Comparison of ENCODE assay signal across 17 cellular contexts in genomic region chr18:31233550-31234306, GRCh38.
DNase-seq lines count a peak whose midpoint lies in the region; ATAC-seq and TF ChIP-seq lines count a peak whose summit lies in the region.
"Had no signal": no experiment of that assay in that cellular context is flagged by ENCODE, and none has a peak within 500 bp of the region (broad histone marks: within the 10 kb centered on the region; RNA-seq: fewer than 3 reads in every experiment).

No MANE protein-coding gene starts in this region.

- CTCF ChIA-PET in IMR-90 (lab: Yijun Ruan, JAX): no interaction called here

- H2BK5ac ChIP-seq in IMR-90 (ENCODE audit: low read depth, low read length, poor library complexity, severe bottlenecking) (no peak overlapping the region), mesendoderm (ENCODE audit: low read length) (no peak overlapping the region)

- POLR2A ChIA-PET in IMR-90 (lab: Charles Lee; ENCODE audit: unreplicated experiment): no interaction called here

- H3K27me3 Mint-ChIP-seq in nephron (ENCODE audit: low read depth): no peaks in the 10 kb centered on the region
- H3K27me3 Mint-ChIP-seq: CD4-positive, CD25-positive, alpha-beta regulatory T cell; naive B cell had no signal

- no peaks in the 10 kb centered on the region for H3K9me3 Mint-ChIP-seq in nephron

- H3K79me1 ChIP-seq in IMR-90 (ENCODE audit: low read depth in 1 of 2, low read length in 2 of 2) (no peaks in the 10 kb centered on the region), mesendoderm (ENCODE audit: low read length) (no peaks in the 10 kb centered on the region)

- H3K9me3 ChIP-seq in IMR-90 (ENCODE audit: control insufficient read depth, insufficient read depth, low read length) (no peaks in the 10 kb centered on the region), heart left ventricle (no peaks in the 10 kb centered on the region)
- H3K9me3 ChIP-seq: prostate gland, SJSA1 had no signal

- intact Hi-C loops in IMR-90 (cut with micrococcal nuclease) (no loop called here), heart left ventricle (cut with DNase I) (no loop called here)

- H4K91ac ChIP-seq in IMR-90 (ENCODE audit: insufficient read depth, low read depth, low read length): peak overlapping the region; percentile 32; the same call in 1 of the 2 replicates

- no TSS peak for BruUV-seq in IMR-90 (replicated peaks; lab: Mats Ljungman, UMichigan)

- H3K18ac ChIP-seq in IMR-90 (ENCODE audit: low read depth, low read length) (0 out of 2 replicates have a peak overlapping the region, but pooled peaks have one; percentile 23), mesendoderm (ENCODE audit: low read length) (no peak overlapping the region)

- H3K56ac ChIP-seq in IMR-90 (ENCODE audit: extremely low read depth, insufficient read depth, low read length) (no peak overlapping the region), mesendoderm (ENCODE audit: low read length) (no peak overlapping the region)

- no peak for TF ChIP-seq RAD21 in IMR-90 (IDR thresholded peaks at IDR 0.05; ENCODE audit: low read length)

- dilution Hi-C loops in IMR-90 (cut with HindIII; ENCODE audit: low sequenced_read_pairs, unreplicated experiment): no loop called here

- peak overlapping the region; percentile 84 to 92 (median 90) for H3K27ac Mint-ChIP-seq in nephron
- H3K27ac Mint-ChIP-seq: CD4-positive, CD25-positive, alpha-beta regulatory T cell; naive B cell had no signal

- no peaks in the 10 kb centered on the region for H3K36me3 Mint-ChIP-seq in nephron (ENCODE audit: low read depth)
- H3K36me3 Mint-ChIP-seq: CD4-positive, CD25-positive, alpha-beta regulatory T cell; naive B cell had no signal

- H3K27ac ChIP-seq in IMR-90 (ENCODE audit: insufficient read depth, low read length) (no peak overlapping the region), heart left ventricle (peak overlapping the region in 11 of 12 donors; percentile 1 to 79 (median 52)), mesendoderm (ENCODE audit: low read depth, low read length) (no peak overlapping the region)
- H3K27ac ChIP-seq: prostate gland, SJSA1 had no signal

- ATAC-seq in IMR-90 (ENCODE audit: low read depth) (no peak), heart left ventricle (peak; percentile 83 to 91 (median 88))
- ATAC-seq: activated CD4-positive, CD25-positive, alpha-beta regulatory T cell treated with anti-CD3 and anti-CD28 coated beads, Interleukin-2, amount 50 U/mL, for 24 hours had no signal

- H3K4ac ChIP-seq in IMR-90 (ENCODE audit: low read depth, low read length): peak overlapping the region; percentile 4; the same call in 1 of the 2 replicates
- no peak overlapping the region for H3K4ac ChIP-seq in mesendoderm (ENCODE audit: low read depth, low read length)

- H4K8ac ChIP-seq in IMR-90 (ENCODE audit: low read depth in 2 of 2, low read length in 2 of 2): peak overlapping the region in 1 of 2 experiments; percentile 22; a peak in 1 of 4 replicates
- no peak overlapping the region for H4K8ac ChIP-seq in mesendoderm (ENCODE audit: low read depth, low read length)

- H3K4me3 ChIP-seq in GM06990 (replicated peaks; ENCODE audit: low read depth, low read length) (peak overlapping the region; percentile 31; the same call in 1 of the 2 replicates), IMR-90 (ENCODE audit: insufficient read depth, low read depth, low read length) (no peak overlapping the region), heart left ventricle (no peak overlapping the region), mesendoderm (ENCODE audit: low read length) (no peak overlapping the region)
- H3K4me3 ChIP-seq: prostate gland, SJSA1 had no signal

- no peak overlapping the region for H3K9ac ChIP-seq in IMR-90 (ENCODE audit: low read depth, low read length)
- H3K9ac ChIP-seq in mesendoderm (ENCODE audit: low read length): no peak overlapping the region

- H3K79me2 ChIP-seq in mesendoderm (ENCODE audit: control insufficient read depth, insufficient read depth, low read length): no peaks in the 10 kb centered on the region

- H3K4me1 ChIP-seq in IMR-90 (ENCODE audit: control insufficient read depth, insufficient read depth, low read length) (peaks cover 4% of the 10 kb centered on the region; the same call in 1 of the 2 replicates), heart left ventricle (peaks cover 0 to 12% (median 0%) of the 10 kb centered on the region in 12 donors), mesendoderm (ENCODE audit: control insufficient read depth, low read depth, low read length) (peaks cover 4% of the 10 kb centered on the region)
- H3K4me1 ChIP-seq: prostate gland, SJSA1 had no signal

- H3K36me3 ChIP-seq in GM06990 (ENCODE audit: control insufficient read depth, insufficient read depth, low read length) (no peaks in the 10 kb centered on the region), IMR-90 (ENCODE audit: control insufficient read depth, insufficient read depth, low read length) (no peaks in the 10 kb centered on the region), heart left ventricle (no peaks in the 10 kb centered on the region), mesendoderm (ENCODE audit: control insufficient read depth, insufficient read depth, low read length) (no peaks in the 10 kb centered on the region)
- H3K36me3 ChIP-seq: prostate gland, SJSA1 had no signal

- H2AFZ ChIP-seq in IMR-90 (replicated peaks; ENCODE audit: low read length, poor library complexity): no peak overlapping the region

- H4K5ac ChIP-seq in IMR-90 (ENCODE audit: low read depth, low read length) (peak overlapping the region; percentile 83), mesendoderm (ENCODE audit: low read length) (no peak overlapping the region)

- TF ChIP-seq POLR2A in IMR-90 (IDR thresholded peaks at IDR 0.05; ENCODE audit: low read depth, low read length): no peak
- TF ChIP-seq POLR2A in heart left ventricle (IDR thresholded peaks at IDR 0.05): no peak

- no peaks in the 10 kb centered on the region for H3K9me1 ChIP-seq in IMR-90 (ENCODE audit: insufficient read depth, low read length)

- no peaks in the 10 kb centered on the region for H4K20me1 ChIP-seq in IMR-90 (ENCODE audit: insufficient read depth, low read length)

- no peak overlapping the region; the same call in 1 of the 2 replicates for H2BK20ac ChIP-seq in IMR-90 (ENCODE audit: low read depth, low read length)

- H2AK5ac ChIP-seq in IMR-90 (ENCODE audit: low read depth, low read length): no peak overlapping the region
- H2AK5ac ChIP-seq in mesendoderm (ENCODE audit: low read length): no peak overlapping the region

- in situ Hi-C loops in IMR-90 (cut with MboI; ENCODE audit: low sequenced_read_pairs) (no loop called here), GM13976 (cut with MboI; ENCODE audit: low sequenced_read_pairs, unreplicated experiment) (no loop called here)

- no peak overlapping the region for H2BK15ac ChIP-seq in IMR-90 (ENCODE audit: low read depth, low read length)
- no peak overlapping the region for H2BK15ac ChIP-seq in mesendoderm (replicated peaks; ENCODE audit: low read depth)

- H2AK9ac ChIP-seq in IMR-90 (replicated peaks; ENCODE audit: low read depth, low read length, poor library complexity): no peak overlapping the region

- H2BK120ac ChIP-seq in IMR-90 (ENCODE audit: low read depth, low read length): 0 out of 2 replicates have a peak overlapping the region, but pooled peaks have one; percentile 43
- H2BK120ac ChIP-seq in mesendoderm (ENCODE audit: low read depth, low read length): no peak overlapping the region

- H3K4me2 ChIP-seq in IMR-90 (ENCODE audit: low read depth, low read length) (peak overlapping the region; percentile 44; the same call in 1 of the 2 replicates), mesendoderm (ENCODE audit: low read length) (no peak overlapping the region)

- no peaks in the 10 kb centered on the region for H3K27me3 ChIP-seq in GM06990 (replicated peaks; ENCODE audit: control insufficient read depth, insufficient read depth, low read length)
- H3K27me3 ChIP-seq in IMR-90 (ENCODE audit: control insufficient read depth, insufficient read depth, low read length): no peaks in the 10 kb centered on the region
- no peaks in the 10 kb centered on the region for H3K27me3 ChIP-seq in heart left ventricle
- H3K27me3 ChIP-seq in mesendoderm (ENCODE audit: insufficient read depth, low read length, poor library complexity): no peaks in the 10 kb centered on the region
- H3K27me3 ChIP-seq: SJSA1 had no signal

- H3K23ac ChIP-seq in IMR-90 (ENCODE audit: low read depth, low read length): no peak overlapping the region
- no peak overlapping the region for H3K23ac ChIP-seq in mesendoderm (ENCODE audit: low read length)

- no CpG with 5 or more reads among the region's 3 CpGs for WGBS in IMR-90 (ENCODE audit: extremely low coverage in 2 of 2, insufficient read length in 1 of 2), 2 experiments
- 26 to 43% (median 41%) methylated on average over 3 of the region's 3 CpGs for WGBS in heart left ventricle, 4 donors
- no CpG with 5 or more reads among the region's 3 CpGs for WGBS in mesendoderm (ENCODE audit: extremely low coverage, insufficient coverage, low lambda C conversion rate)

- H3K14ac ChIP-seq in IMR-90 (replicated peaks; ENCODE audit: low read depth, low read length): 0 out of 2 replicates have a peak overlapping the region, but pooled peaks have one; percentile 12

- peak overlapping the region in 2 of 3 experiments; percentile 0 to 5 for H3K4me3 Mint-ChIP-seq in nephron
- H3K4me3 Mint-ChIP-seq: CD4-positive, CD25-positive, alpha-beta regulatory T cell; naive B cell had no signal

- H3K4me1 Mint-ChIP-seq in nephron: peaks cover 9% of the 10 kb centered on the region
- H3K4me1 Mint-ChIP-seq: CD4-positive, CD25-positive, alpha-beta regulatory T cell; naive B cell had no signal

- TF ChIP-seq CTCF in GM06990 (IDR thresholded peaks at IDR 0.05; ENCODE audit: insufficient read depth, low read length, poor library complexity, severe bottlenecking) (no peak), IMR-90 (conservative IDR thresholded peaks at IDR 0.05; ENCODE audit: low read depth, low read length) (no peak), heart left ventricle (IDR thresholded peaks at IDR 0.05) (no peak), nephron (IDR thresholded peaks at IDR 0.05; ENCODE audit: unreplicated experiment in 3 of 3) (no peak), GM13976 (IDR thresholded peaks at IDR 0.05; ENCODE audit: borderline replicate concordance, control extremely low read depth, extremely low read depth, insufficient read depth, missing control alignments) (no peak)

- no peak for DNase-seq in GM06990 (ENCODE audit: extremely low read depth, insufficient read length)
- DNase-seq in IMR-90: no peak
- DNase-seq in heart left ventricle: no peak
- no peak for DNase-seq in islet precursor cell
- DNase-seq in GM13976 (ENCODE audit: low spot score): no peak
- DNase-seq in activated T-cell treated with anti-CD3 and anti-CD28 coated beads, Interleukin-2, amount 50 U/mL, for 1 hour: no peak
- DNase-seq in mesendoderm: no peak
- DNase-seq: activated gamma-delta T cell; CD4-positive, CD25-positive, alpha-beta regulatory T cell; naive B cell; NCI-H2029 treated with DMSO at 0.1 percent for 48 hours; NCI-H524 treated with DMSO at 0.1 percent for 48 hours; stimulated activated naive CD4-positive, alpha-beta T cell had no signal

TF ChIP-seq in IMR-90, 13 proteins besides CTCF, POLR2A, EP300 and RAD21:
- no peak for TF ChIP-seq MXI1 (IDR thresholded peaks at IDR 0.05; ENCODE audit: borderline replicate concordance, low read depth, low read length)

Comparison
In these comparisons a context has a peak if more than half of its experiments do, and no peak if none do; other contexts are left out.
1. H3K27ac ChIP-seq: peak in heart left ventricle (11 of 12); none in IMR-90 (single experiment) and mesendoderm (single experiment).